In the genomic region with DNA sequence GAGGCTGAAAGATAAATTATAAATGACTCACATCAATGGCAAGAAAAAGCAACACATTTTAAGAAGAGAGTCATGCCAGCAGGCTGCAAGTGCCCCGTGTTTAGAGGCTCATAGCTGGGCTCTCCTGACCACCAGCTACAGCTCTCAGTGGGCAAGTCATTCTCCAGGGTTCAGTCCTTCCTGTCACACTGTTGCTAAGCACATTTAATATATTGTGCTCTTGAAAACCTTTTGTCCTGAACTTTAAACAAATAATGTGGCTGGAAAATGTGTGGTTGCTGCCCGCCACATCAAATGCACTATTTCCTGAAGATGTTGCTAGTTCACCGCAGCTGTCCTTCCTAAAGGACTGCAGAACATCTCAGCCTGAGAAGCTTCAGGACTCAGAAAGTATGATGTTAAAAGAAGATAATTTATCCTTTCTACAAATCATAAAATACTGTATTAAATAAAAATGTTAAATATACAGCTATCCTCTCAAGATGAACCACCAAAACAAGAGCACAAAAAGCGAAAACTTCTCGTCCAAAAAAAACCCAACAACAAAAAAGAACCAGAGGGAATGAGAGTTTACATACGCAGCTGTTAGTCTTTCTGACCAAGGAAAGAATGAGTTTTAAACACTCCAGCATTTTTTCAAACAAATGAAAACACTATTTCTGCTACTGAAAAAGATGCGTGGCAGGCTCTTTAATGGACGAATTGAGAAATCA, we compare ENCODE assay signal across 8 cellular contexts. TPM values are rescaled to one million over a fixed set of nuclear protein-coding genes. Genes with fewer than 3 reads are reported as not detected.
DNase-seq lines count a peak whose midpoint lies in the region; ATAC-seq, FAIRE-seq and TF ChIP-seq lines count a peak whose summit lies in the region.

No MANE protein-coding gene starts in this region.

- TF ChIP-seq RAD21 in H1 (IDR thresholded peaks at IDR 0.05 in 1 of 2, conservative IDR thresholded peaks at IDR 0.05 in 1 of 2; ENCODE audit: low read depth in 2 of 2, low read length in 2 of 2), result no peak

- peaks cover 5% of the 10 kb centered on the region; the same call in 1 of the 2 replicates for H3K23me2 ChIP-seq in H1 (ENCODE audit: low read depth, low read length)

- H2BK12ac ChIP-seq in H1 (ENCODE audit: low read depth, low read length), result no peak overlapping the region

- CTCF ChIA-PET in WTC11 (lab: Charles Lee) (interaction anchor here (0.8 to 1.9 kb wide), 6 partner anchors 12 to 435 kb away, joined by 3 to 5 read pairs (median 4); no protein-coding TSS in a partner anchor), H1 (lab: Charles Lee; ENCODE audit: partially characterized antibody) (interaction anchor here (0.6 to 1.0 kb wide), 3 partner anchors 60 to 457 kb away, joined by 3 read pairs; no protein-coding TSS in a partner anchor)

- H2BK20ac ChIP-seq in H1 (ENCODE audit: low read length), result no peak overlapping the region

- H2BK5ac ChIP-seq in H1 (ENCODE audit: low read depth, low read length), result no peak overlapping the region

- peak; percentile 22 for DNase-seq in GM03348 (ENCODE audit: low spot score)
- no peak for DNase-seq in WTC11 (ENCODE audit: low spot score)
- no peak for DNase-seq in H1 (ENCODE audit: low read depth in 1 of 2, low spot score in 2 of 2)
- DNase-seq in NCI-H2196 treated with DMSO at 0.1 percent for 48 hours (lab: John Stamatoyannopoulos, UW; ENCODE audit: unreplicated experiment), result no peak
- no peak for DNase-seq in mucosa of gallbladder (ENCODE audit: low spot score)

- H3K79me1 ChIP-seq in H1 (ENCODE audit: low read depth, low read length), result no peaks in the 10 kb centered on the region; the same call in 1 of the 2 replicates

- H3K27me3 Mint-ChIP-seq in IgD-negative memory B cell (no peaks in the 10 kb centered on the region), WTC11 (ENCODE audit: low read depth) (peaks cover 6% of the 10 kb centered on the region), nephron (ENCODE audit: low read depth) (no peaks in the 10 kb centered on the region)

- peak overlapping the region; percentile 80 to 98 (median 86) for H3K4me3 Mint-ChIP-seq in IgD-negative memory B cell
- peak overlapping the region; percentile 74 for H3K4me3 Mint-ChIP-seq in WTC11
- H3K4me3 Mint-ChIP-seq in nephron, result peak overlapping the region; percentile 82 to 92 (median 92)

- WGBS in H1 (ENCODE audit: extremely low coverage in 1 of 2, insufficient coverage in 1 of 2, insufficient read length in 1 of 2, insufficient replicate concordance in 2 of 2, low coverage in 1 of 2, low lambda C conversion rate in 2 of 2, missing lambda C conversion rate in 1 of 2), 2 experiments, result 35% methylated on average over 8 of the region's 8 CpGs; no CpG with 5 or more reads in 1 of the 2 experiments

- H3K56ac ChIP-seq in H1 (replicated peaks; ENCODE audit: insufficient read length, low read depth, low read length), result no peak overlapping the region

- TF ChIP-seq EP300 in H1 (IDR thresholded peaks at IDR 0.05; ENCODE audit: borderline replicate concordance in 1 of 2, low read depth in 2 of 2, low read length in 2 of 2), result no peak

- H3K9ac ChIP-seq in H1 (replicated peaks in 1 of 4; ENCODE audit: extremely low read depth in 1 of 4, low read depth in 3 of 4, low read length in 3 of 4), result peak overlapping the region in 2 of 4 experiments; percentile 83 to 90; a peak in 3 of 7 replicates

- no peak overlapping the region for H4K91ac ChIP-seq in H1 (replicated peaks; ENCODE audit: insufficient read length, low read length)

- H3K9me3 Mint-ChIP-seq in IgD-negative memory B cell (peaks cover 0 to 5% (median 2%) of the 10 kb centered on the region in 3 donors), WTC11 (no peaks in the 10 kb centered on the region), nephron (no peaks in the 10 kb centered on the region)

- no peaks in the 10 kb centered on the region for H3K79me2 ChIP-seq in H1 (ENCODE audit: control insufficient read depth in 1 of 2, insufficient read depth in 2 of 2, low read length in 2 of 2)

- peaks cover 4 to 10% (median 8%) of the 10 kb centered on the region in 4 experiments; a peak in 6 of 8 replicates for H3K36me3 ChIP-seq in H1 (ENCODE audit: control insufficient read depth in 2 of 4, insufficient read depth in 4 of 4, low read length in 3 of 4)

- peak overlapping the region; percentile 60 to 77 (median 70) for H3K4me3 ChIP-seq in H1 (ENCODE audit: extremely low read depth in 1 of 4, insufficient read depth in 2 of 4, low read depth in 3 of 4, low read length in 4 of 4)

- H3K36me3 Mint-ChIP-seq in IgD-negative memory B cell (peaks cover 15% of the 10 kb centered on the region), WTC11 (peaks cover 19% of the 10 kb centered on the region), nephron (ENCODE audit: low read depth) (peaks cover 38% of the 10 kb centered on the region)

- no peak for FAIRE-seq in H1 (lab: Jason Lieb, UNC)

- no peak overlapping the region for H3K4ac ChIP-seq in H1 (replicated peaks; ENCODE audit: insufficient read length, low read depth, low read length)

- no peak overlapping the region for H2BK15ac ChIP-seq in H1 (ENCODE audit: low read length)

- no peak overlapping the region for H3K14ac ChIP-seq in H1 (ENCODE audit: insufficient read length)

- peak; percentile 44 for ATAC-seq in GM21528 (IDR thresholded peaks at IDR 0.05; ENCODE audit: low FRiP score, unreplicated experiment)
- ATAC-seq in WTC11, result no peak

- no peak overlapping the region for H2BK120ac ChIP-seq in H1 (replicated peaks; ENCODE audit: low read depth, low read length)

- no peak overlapping the region for H3K23ac ChIP-seq in H1 (ENCODE audit: insufficient read length)

- peak overlapping the region; percentile 1 to 92 (median 83) for H3K27ac Mint-ChIP-seq in IgD-negative memory B cell
- no peak overlapping the region; the same call in 1 of the 2 replicates for H3K27ac Mint-ChIP-seq in WTC11
- H3K27ac Mint-ChIP-seq in nephron, result peak overlapping the region; percentile 48 to 79 (median 48)

- H3K18ac ChIP-seq in H1 (ENCODE audit: extremely low read depth, low read length), result no peak overlapping the region; the same call in 1 of the 2 replicates

- no peaks in the 10 kb centered on the region for H4K20me1 ChIP-seq in H1 (replicated peaks in 1 of 2; ENCODE audit: control insufficient read depth in 1 of 2, insufficient read depth in 2 of 2, low read length in 2 of 2)

- no peak overlapping the region for H2AK5ac ChIP-seq in H1 (ENCODE audit: low read depth, low read length)

- no peaks in the 10 kb centered on the region for H3K9me3 ChIP-seq in H1 (ENCODE audit: insufficient read depth in 2 of 2, low read depth in 1 of 2, low read length in 1 of 2)

- peak overlapping the region; percentile 54 for H2AFZ ChIP-seq in H1 (ENCODE audit: low read length)

- no peak overlapping the region for H4K5ac ChIP-seq in H1 (ENCODE audit: insufficient read length, low read depth, low read length)

- POLR2A ChIA-PET in WTC11 (lab: Charles Lee) (interaction anchor here (0.9 to 1.4 kb wide), 2 partner anchors 69 to 101 kb away, joined by 3 read pairs; no protein-coding TSS in a partner anchor), H1 (lab: Charles Lee; ENCODE audit: partially characterized antibody) (interaction anchor here (1.4 kb wide), 2 partner anchors 11 to 445 kb away, joined by 5 to 9 read pairs; no protein-coding TSS in a partner anchor)

- no peak overlapping the region for H3K27ac ChIP-seq in H1 (ENCODE audit: low read depth, low read length)

- TF ChIP-seq POLR2A in H1 (IDR thresholded peaks at IDR 0.05; ENCODE audit: control extremely low read depth in 1 of 2, low read depth in 2 of 2, low read length in 2 of 2), result no peak

- H3K4me1 Mint-ChIP-seq in IgD-negative memory B cell (peaks cover 6 to 11% (median 6%) of the 10 kb centered on the region in 3 donors), WTC11 (peaks cover 8% of the 10 kb centered on the region; the same call in 1 of the 2 replicates), nephron (peaks cover 18% of the 10 kb centered on the region)

- peaks cover 0 to 2% (median 0%) of the 10 kb centered on the region in 4 experiments; a peak in 2 of 7 replicates for H3K4me1 ChIP-seq in H1 (replicated peaks in 1 of 4; ENCODE audit: control insufficient read depth in 3 of 4, insufficient read depth in 4 of 4, low read length in 3 of 4)

- TF ChIP-seq CTCF in WTC11 (IDR thresholded peaks at IDR 0.05), result no peak
- TF ChIP-seq CTCF in H1 (IDR thresholded peaks at IDR 0.05; ENCODE audit: control extremely low read depth in 1 of 3, insufficient read depth in 1 of 3, low read depth in 1 of 3, low read length in 3 of 3), result no peak
- no peak for TF ChIP-seq CTCF in nephron (IDR thresholded peaks at IDR 0.05; ENCODE audit: unreplicated experiment in 3 of 3)

- H3K27me3 ChIP-seq in H1 (replicated peaks in 1 of 4; ENCODE audit: control insufficient read depth in 3 of 4, extremely low read depth in 1 of 4, insufficient read depth in 3 of 4, low read length in 3 of 4), result no peaks in the 10 kb centered on the region

- H3K4me2 ChIP-seq in H1 (ENCODE audit: insufficient read depth in 1 of 2, low read depth in 2 of 2, low read length in 2 of 2), result peak overlapping the region; percentile 57 to 72

- peak overlapping the region; percentile 93; the same call in 1 of the 2 replicates for H4K8ac ChIP-seq in H1 (ENCODE audit: extremely low read depth, insufficient read depth, low read length)

TF ChIP-seq in H1, 55 proteins besides CTCF, POLR2A, EP300 and RAD21 (continues in another document):
- TF ChIP-seq RBBP5 (IDR thresholded peaks at IDR 0.05; ENCODE audit: borderline replicate concordance, low read depth, low read length) (no peak), TAF7 (optimal IDR thresholded peaks at IDR 0.05; ENCODE audit: borderline replicate concordance, low read depth, low read length) (no peak), BCL11A (IDR thresholded peaks at IDR 0.05; ENCODE audit: low read depth in 2 of 2, low read length in 2 of 2) (no peak), CBX8 (IDR thresholded peaks at IDR 0.05; ENCODE audit: borderline replicate concordance, low read depth, low read length) (no peak), RXRA (IDR thresholded peaks at IDR 0.05; ENCODE audit: insufficient read depth, low read depth, low read length) (no peak), KDM5A (IDR thresholded peaks at IDR 0.05; ENCODE audit: low read length) (no peak), RNF2 (IDR thresholded peaks at IDR 0.05; ENCODE audit: borderline replicate concordance, low read depth, low read length, missing control alignments, poor library complexity, severe bottlenecking) (no peak)

RNA-seq across cellular contexts. Expression of a gene that starts 1.0 kb away (rescaled TPM):
- polyA plus RNA-seq in IgD-negative memory B cell (13.3 TPM), H1 (2011; rRNA removed) (2.1 and 2.4 TPM in 2 replicates)
- total RNA-seq in WTC11 (2021) (9.5 to 10.6 TPM (median 10.4 TPM) in 3 replicates), mucosa of gallbladder (10.9 TPM)
- 11.9 and 13.9 TPM in 2 replicates for total RNA-seq in H1 (2021; fragmentation: NEBNext Ultra II Directional; extraction: Animal tissue kit (Norgen Biotek cat#: 25700))
- polyA plus RNA-seq in H1 (2011; cell fraction: cytosol; rRNA removed), result 3.0 TPM
- polyA plus RNA-seq in H1 (2011; cell fraction: nucleus; rRNA removed), result 2.7 TPM
- polyA plus RNA-seq in H1 (2012, experiment 1 of 2), result 6.1 to 8.0 TPM (median 7.1 TPM) in 4 replicates
- 1.0 TPM for polyA plus RNA-seq in H1 (2012, experiment 2 of 2)
- polyA plus RNA-seq in H1 (2013, experiment 1 of 2), result 8.3 TPM
- polyA plus RNA-seq in H1 (2013, experiment 2 of 2), result 7.9 TPM
- polyA minus RNA-seq in H1 (2011; rRNA and poly(A)+ RNA removed), result 2.5 and 5.0 TPM in 2 replicates
- 4.3 TPM for polyA minus RNA-seq in H1 (2011; cell fraction: cytosol; rRNA and poly(A)+ RNA removed)
- 11.4 TPM for polyA minus RNA-seq in H1 (2011; cell fraction: nucleus; rRNA and poly(A)+ RNA removed)
